Comparison of ENCODE assay signal across 1 cellular context in genomic region chr19:58022283-58022660, GRCh38.
TF ChIP-seq lines count a peak whose summit lies in the region.

No MANE protein-coding gene starts in this region.

TF ChIP-seq in HepG2, 621 proteins besides CTCF, POLR2A, EP300 and RAD21:
- TF ChIP-seq ZNF136 (CRISPR knock-in tag; IDR thresholded peaks at IDR 0.05; ENCODE audit: low read depth) (no peak), YY1 (IDR thresholded peaks at IDR 0.05; ENCODE audit: insufficient read depth, insufficient replicate concordance, low read depth, low read length) (no peak), ZBTB33 (CRISPR knock-in tag; IDR thresholded peaks at IDR 0.05) (no peak), ZNF782 (CRISPR knock-in tag; IDR thresholded peaks at IDR 0.05; ENCODE audit: borderline replicate concordance) (no peak), ZNF687 (CRISPR knock-in tag; IDR thresholded peaks at IDR 0.05) (no peak), ISX (CRISPR knock-in tag; conservative IDR thresholded peaks at IDR 0.05) (no peak), ZNF775 (CRISPR knock-in tag; IDR thresholded peaks at IDR 0.05; ENCODE audit: borderline replicate concordance) (no peak)
